Comparison of ENCODE assay signal across 21 cellular contexts in the genomic region with DNA sequence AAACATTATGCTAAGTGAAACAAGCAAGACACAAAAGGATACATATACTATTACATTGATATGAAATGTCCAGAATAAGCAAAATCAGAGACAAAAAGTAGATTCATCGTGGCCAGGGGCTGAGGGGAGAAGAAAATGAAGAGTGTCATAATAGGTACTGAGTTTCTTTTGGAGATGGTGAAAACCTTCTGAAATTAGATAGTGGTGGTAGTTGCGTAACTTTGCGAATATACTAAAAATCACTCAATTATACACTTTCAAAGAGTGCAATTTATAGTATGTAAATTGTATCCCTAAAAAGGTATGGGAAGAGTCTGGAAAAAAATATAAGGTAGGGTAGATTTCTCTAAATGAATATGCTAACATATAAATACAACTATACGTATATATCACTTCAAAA. TPM values are rescaled to one million over a fixed set of nuclear protein-coding genes. Genes with fewer than 3 reads are reported as not detected.
DNase-seq lines count a peak whose midpoint lies in the region; ATAC-seq, FAIRE-seq and TF ChIP-seq lines count a peak whose summit lies in the region.
"Had no signal": no experiment of that assay in that cellular context is flagged by ENCODE, and none has a peak within 500 bp of the region (broad histone marks: within the 10 kb centered on the region; RNA-seq: fewer than 3 reads in every experiment).

No MANE protein-coding gene starts in this region.

- H3K23ac ChIP-seq in H1 (ENCODE audit: insufficient read length) = no peak overlapping the region

- H3K27ac Mint-ChIP-seq in activated naive CD4-positive, alpha-beta T cell treated with anti-CD3 and anti-CD28 coated beads, Interleukin-2, amount 50 U/mL, for 24 hours = peak overlapping the region; percentile 7
- H3K27ac Mint-ChIP-seq in activated naive CD4-positive, alpha-beta T cell treated with anti-CD3 and anti-CD28 coated beads, Interleukin-2, amount 10 ng/mL, durations not matched to agents 7 days and 5 days = no peak overlapping the region

- H3K27ac ChIP-seq in A549 = no peak overlapping the region
- no peak overlapping the region for H3K27ac ChIP-seq in H1 (ENCODE audit: low read depth, low read length)

- no peak overlapping the region for H2AFZ ChIP-seq in H1 (ENCODE audit: low read length)

- POLR2A ChIA-PET in A549 (lab: Yijun Ruan, JAX) = no interaction called here
- POLR2A ChIA-PET in H1 (lab: Charles Lee; ENCODE audit: partially characterized antibody) = interaction anchor here (1.9 to 4.1 kb wide), 2 partner anchors 12 to 23 kb away, joined by 5 to 33 read pairs; no protein-coding TSS in a partner anchor

- CTCF ChIA-PET in activated naive CD4-positive, alpha-beta T cell treated with anti-CD3 and anti-CD28 coated beads, Interleukin-2, amount 10 ng/mL, durations not matched to agents 7 days and 5 days (lab: Charles Lee) = no interaction called here
- CTCF ChIA-PET in A549 (lab: Yijun Ruan, JAX) = interaction anchor here (0.6 kb wide), 1 partner anchor 155 kb away, joined by 3 read pairs; no protein-coding TSS in a partner anchor
- CTCF ChIA-PET in H1 (lab: Charles Lee; ENCODE audit: partially characterized antibody) = no interaction called here

- H3K4me1 ChIP-seq in A549 = no peaks in the 10 kb centered on the region
- H3K4me1 ChIP-seq in H1 (replicated peaks in 1 of 4; ENCODE audit: control insufficient read depth in 3 of 4, insufficient read depth in 4 of 4, low read length in 3 of 4) = no peaks in the 10 kb centered on the region

- no peaks in the 10 kb centered on the region for H3K23me2 ChIP-seq in H1 (ENCODE audit: low read depth, low read length)

- no peak overlapping the region for H3K9ac ChIP-seq in H1 (replicated peaks in 1 of 4; ENCODE audit: extremely low read depth in 1 of 4, low read depth in 3 of 4, low read length in 3 of 4)

- no peak overlapping the region for H2BK12ac ChIP-seq in H1 (ENCODE audit: low read depth, low read length)

- no peak overlapping the region for H4K8ac ChIP-seq in H1 (ENCODE audit: extremely low read depth, insufficient read depth, low read length)

- WGBS in A549 (ENCODE audit: missing lambda C conversion rate) = 93% methylated on average over 4 of the region's 4 CpGs
- 94 to 100% methylated on average over 1 to 4 of the region's 4 CpGs for WGBS in H1 (ENCODE audit: extremely low coverage in 1 of 2, insufficient coverage in 1 of 2, insufficient read length in 1 of 2, insufficient replicate concordance in 2 of 2, low coverage in 1 of 2, low lambda C conversion rate in 2 of 2, missing lambda C conversion rate in 1 of 2), 2 experiments

- no peaks in the 10 kb centered on the region for H3K9me3 Mint-ChIP-seq in activated naive CD4-positive, alpha-beta T cell treated with anti-CD3 and anti-CD28 coated beads, Interleukin-2, amount 50 U/mL, for 24 hours
- no peaks in the 10 kb centered on the region for H3K9me3 Mint-ChIP-seq in activated naive CD4-positive, alpha-beta T cell treated with anti-CD3 and anti-CD28 coated beads, Interleukin-2, amount 10 ng/mL, durations not matched to agents 7 days and 5 days
- H3K9me3 Mint-ChIP-seq: CD4-positive, alpha-beta memory T cell had no signal

- TF ChIP-seq RAD21 in A549 (conservative IDR thresholded peaks at IDR 0.05 in 1 of 2, IDR thresholded peaks at IDR 0.05 in 1 of 2) (no peak), Ishikawa (IDR thresholded peaks at IDR 0.05; ENCODE audit: low read depth) (no peak), H1 (IDR thresholded peaks at IDR 0.05 in 1 of 2, conservative IDR thresholded peaks at IDR 0.05 in 1 of 2; ENCODE audit: low read depth in 2 of 2, low read length in 2 of 2) (no peak)

- H3K79me1 ChIP-seq in H1 (ENCODE audit: low read depth, low read length) = no peaks in the 10 kb centered on the region

- no peak overlapping the region for H2BK5ac ChIP-seq in H1 (ENCODE audit: low read depth, low read length)

- H3K4me3 ChIP-seq in A549 (no peak overlapping the region), H1 (ENCODE audit: extremely low read depth in 1 of 4, insufficient read depth in 2 of 4, low read depth in 3 of 4, low read length in 4 of 4) (no peak overlapping the region)

- H3K36me3 Mint-ChIP-seq in activated naive CD4-positive, alpha-beta T cell treated with anti-CD3 and anti-CD28 coated beads, Interleukin-2, amount 50 U/mL, for 24 hours = peaks cover 11% of the 10 kb centered on the region
- peaks cover 45% of the 10 kb centered on the region for H3K36me3 Mint-ChIP-seq in activated naive CD4-positive, alpha-beta T cell treated with anti-CD3 and anti-CD28 coated beads, Interleukin-2, amount 10 ng/mL, durations not matched to agents 7 days and 5 days

- H3K36me3 ChIP-seq in H1 (ENCODE audit: control insufficient read depth in 2 of 4, insufficient read depth in 4 of 4, low read length in 3 of 4) = peaks cover 13 to 85% (median 51%) of the 10 kb centered on the region in 4 experiments

- H4K20me1 ChIP-seq in H1 (replicated peaks in 1 of 2; ENCODE audit: control insufficient read depth in 1 of 2, insufficient read depth in 2 of 2, low read length in 2 of 2) = peaks cover 4% of the 10 kb centered on the region in 2 experiments

- no peak for TF ChIP-seq CTCF in A549 (IDR thresholded peaks at IDR 0.05)
- TF ChIP-seq CTCF in H1 (IDR thresholded peaks at IDR 0.05; ENCODE audit: control extremely low read depth in 1 of 3, insufficient read depth in 1 of 3, low read depth in 1 of 3, low read length in 3 of 3) = no peak

- no peak overlapping the region for H3K4ac ChIP-seq in H1 (replicated peaks; ENCODE audit: insufficient read length, low read depth, low read length)

- H3K18ac ChIP-seq in H1 (ENCODE audit: extremely low read depth, low read length) = no peak overlapping the region

- peaks cover 7% of the 10 kb centered on the region for H3K4me1 Mint-ChIP-seq in activated naive CD4-positive, alpha-beta T cell treated with anti-CD3 and anti-CD28 coated beads, Interleukin-2, amount 50 U/mL, for 24 hours
- no peaks in the 10 kb centered on the region for H3K4me1 Mint-ChIP-seq in activated naive CD4-positive, alpha-beta T cell treated with anti-CD3 and anti-CD28 coated beads, Interleukin-2, amount 10 ng/mL, durations not matched to agents 7 days and 5 days

- no peak overlapping the region for H3K56ac ChIP-seq in H1 (replicated peaks; ENCODE audit: insufficient read length, low read depth, low read length)

- H3K4me3 Mint-ChIP-seq in activated naive CD4-positive, alpha-beta T cell treated with anti-CD3 and anti-CD28 coated beads, Interleukin-2, amount 50 U/mL, for 24 hours = no peak overlapping the region
- H3K4me3 Mint-ChIP-seq in activated naive CD4-positive, alpha-beta T cell treated with anti-CD3 and anti-CD28 coated beads, Interleukin-2, amount 10 ng/mL, durations not matched to agents 7 days and 5 days = no peak overlapping the region
- H3K4me3 Mint-ChIP-seq: CD4-positive, alpha-beta memory T cell had no signal

- no peak overlapping the region for H2BK15ac ChIP-seq in H1 (ENCODE audit: low read length)

- TF ChIP-seq EP300 in A549 (IDR thresholded peaks at IDR 0.05) = no peak
- TF ChIP-seq EP300 in Ishikawa (IDR thresholded peaks at IDR 0.05; ENCODE audit: borderline replicate concordance) = no peak
- TF ChIP-seq EP300 in H1 (IDR thresholded peaks at IDR 0.05; ENCODE audit: borderline replicate concordance in 1 of 2, low read depth in 2 of 2, low read length in 2 of 2) = no peak

- H3K27me3 Mint-ChIP-seq in activated naive CD4-positive, alpha-beta T cell treated with anti-CD3 and anti-CD28 coated beads, Interleukin-2, amount 50 U/mL, for 24 hours = no peaks in the 10 kb centered on the region
- H3K27me3 Mint-ChIP-seq in activated naive CD4-positive, alpha-beta T cell treated with anti-CD3 and anti-CD28 coated beads, Interleukin-2, amount 10 ng/mL, durations not matched to agents 7 days and 5 days = no peaks in the 10 kb centered on the region
- H3K27me3 Mint-ChIP-seq: CD4-positive, alpha-beta memory T cell had no signal

- no peak overlapping the region for H2BK120ac ChIP-seq in H1 (replicated peaks; ENCODE audit: low read depth, low read length)

- no peak overlapping the region for H2AK5ac ChIP-seq in H1 (ENCODE audit: low read depth, low read length)

- H3K4me2 ChIP-seq in A549 = no peak overlapping the region
- no peak overlapping the region for H3K4me2 ChIP-seq in H1 (ENCODE audit: insufficient read depth in 1 of 2, low read depth in 2 of 2, low read length in 2 of 2)

- no peak for TF ChIP-seq POLR2A in A549 (IDR thresholded peaks at IDR 0.05; ENCODE audit: low read length)
- TF ChIP-seq POLR2A in H1 (IDR thresholded peaks at IDR 0.05; ENCODE audit: control extremely low read depth in 1 of 2, low read depth in 2 of 2, low read length in 2 of 2) = no peak

- no peak overlapping the region for H4K91ac ChIP-seq in H1 (replicated peaks; ENCODE audit: insufficient read length, low read length)

- no peak overlapping the region for H2BK20ac ChIP-seq in H1 (ENCODE audit: low read length)

- no peaks in the 10 kb centered on the region for H3K27me3 ChIP-seq in H1 (replicated peaks in 1 of 4; ENCODE audit: control insufficient read depth in 3 of 4, extremely low read depth in 1 of 4, insufficient read depth in 3 of 4, low read length in 3 of 4)

- ATAC-seq in A549 (no peak), HG02970 (IDR thresholded peaks at IDR 0.05; ENCODE audit: low FRiP score, unreplicated experiment) (no peak)

- peaks cover 0 to 6% of the 10 kb centered on the region in 2 experiments; a peak in 1 of 4 replicates for H3K79me2 ChIP-seq in H1 (ENCODE audit: control insufficient read depth in 1 of 2, insufficient read depth in 2 of 2, low read length in 2 of 2)

- no peak overlapping the region for H3K14ac ChIP-seq in H1 (ENCODE audit: insufficient read length)

- FAIRE-seq in A549 (lab: Jason Lieb, UNC) = no peak
- FAIRE-seq in H1 (lab: Jason Lieb, UNC) = no peak
- FAIRE-seq in GM19239 (lab: Jason Lieb, UNC) = no peak
- FAIRE-seq: GM12891, GM18507 had no signal

- no peaks in the 10 kb centered on the region for H3K9me3 ChIP-seq in A549
- H3K9me3 ChIP-seq in H1 (ENCODE audit: insufficient read depth in 2 of 2, low read depth in 1 of 2, low read length in 1 of 2) = no peaks in the 10 kb centered on the region

- no peak overlapping the region for H4K5ac ChIP-seq in H1 (ENCODE audit: insufficient read length, low read depth, low read length)

- DNase-seq in activated naive CD4-positive, alpha-beta T cell treated with anti-CD3 and anti-CD28 coated beads, Interleukin-2, amount 10 ng/mL, durations not matched to agents 7 days and 5 days = no peak
- no peak for DNase-seq in A549 (ENCODE audit: low read depth in 1 of 2, low spot score in 1 of 2)
- DNase-seq in H1 (ENCODE audit: low read depth in 1 of 2, low spot score in 2 of 2) = no peak
- no peak for DNase-seq in amygdala (lab: John Stamatoyannopoulos, UW)
- DNase-seq in GM19239 (ENCODE audit: insufficient read length, low spot score) = no peak
- DNase-seq: 8988T; C1 segment of cervical spinal cord; Calu3; CD4-positive, alpha-beta memory T cell; COR-L47; DMS53; DMS79 treated with DMSO at 0.1 percent for 48 hours; GF-D8; GOT3; H7; HCEC 1CT had no signal

RNA-seq across cellular contexts. Expression of a gene that starts 22.2 kb away (rescaled TPM):
- 59.4 and 62.8 TPM in 2 replicates for polyA plus RNA-seq in A549 (2011; rRNA removed)
- polyA plus RNA-seq in A549 (2012; cell fraction: cytosol; rRNA removed) = 38.6 and 39.2 TPM in 2 replicates
- polyA plus RNA-seq in A549 (2012; cell fraction: nucleus; rRNA removed) = 35.2 and 40.2 TPM in 2 replicates
- polyA plus RNA-seq in A549 (2017; fragmentation: RNase III; extraction: RNeasy Plus Mini Kit Qiagen cat#74134 plus additional on column Dnase treatment) = 30.2 to 31.4 TPM (median 30.3 TPM) in 3 replicates
- polyA minus RNA-seq in A549 (2011; rRNA and poly(A)+ RNA removed) = 93.9 and 98.2 TPM in 2 replicates
- total RNA-seq in H1 (2021; fragmentation: NEBNext Ultra II Directional; extraction: Animal tissue kit (Norgen Biotek cat#: 25700)) = 46.1 and 48.4 TPM in 2 replicates
- polyA plus RNA-seq in H1 (2011; rRNA removed) = 48.3 and 50.7 TPM in 2 replicates
- polyA plus RNA-seq in H1 (2011; cell fraction: cytosol; rRNA removed) = 51.4 TPM
- 58.1 TPM for polyA plus RNA-seq in H1 (2011; cell fraction: nucleus; rRNA removed)
- polyA plus RNA-seq in H1 (2012, experiment 1 of 2) = 35.5 to 50.3 TPM (median 37.5 TPM) in 4 replicates
- polyA plus RNA-seq in H1 (2012, experiment 2 of 2) = 23.4 TPM
- 27.4 TPM for polyA plus RNA-seq in H1 (2013, experiment 1 of 2)
- polyA plus RNA-seq in H1 (2013, experiment 2 of 2) = 25.2 TPM
- 96.5 and 101 TPM in 2 replicates for polyA minus RNA-seq in H1 (2011; rRNA and poly(A)+ RNA removed)
- polyA minus RNA-seq in H1 (2011; cell fraction: cytosol; rRNA and poly(A)+ RNA removed) = 46.2 TPM
- polyA minus RNA-seq in H1 (2011; cell fraction: nucleus; rRNA and poly(A)+ RNA removed) = 103 TPM

RNA-seq across cellular contexts. Expression of a gene that starts 56.6 kb away (rescaled TPM):
- polyA plus RNA-seq in A549 (2011; rRNA removed) (54.5 and 56.2 TPM in 2 replicates), A549 (2017; fragmentation: RNase III; extraction: RNeasy Plus Mini Kit Qiagen cat#74134 plus additional on column Dnase treatment) (12.9 to 13.0 TPM (median 13.0 TPM) in 3 replicates), H1 (2011; rRNA removed) (10.8 and 13.2 TPM in 2 replicates)
- 4.4 and 5.3 TPM in 2 replicates for polyA plus RNA-seq in A549 (2012; cell fraction: cytosol; rRNA removed)
- 7.4 and 12.6 TPM in 2 replicates for polyA plus RNA-seq in A549 (2012; cell fraction: nucleus; rRNA removed)
- 69.4 and 76.3 TPM in 2 replicates for polyA minus RNA-seq in A549 (2011; rRNA and poly(A)+ RNA removed)
- total RNA-seq in H1 (2021; fragmentation: NEBNext Ultra II Directional; extraction: Animal tissue kit (Norgen Biotek cat#: 25700)) = 44.3 and 45.9 TPM in 2 replicates
- 12.4 TPM for polyA plus RNA-seq in H1 (2011; cell fraction: cytosol; rRNA removed)
- 15.8 TPM for polyA plus RNA-seq in H1 (2011; cell fraction: nucleus; rRNA removed)
- 17.1 to 21.7 TPM (median 18.2 TPM) in 4 replicates for polyA plus RNA-seq in H1 (2012, experiment 1 of 2)
- polyA plus RNA-seq in H1 (2012, experiment 2 of 2) = 0.85 TPM
- 21.7 TPM for polyA plus RNA-seq in H1 (2013, experiment 1 of 2)
- polyA plus RNA-seq in H1 (2013, experiment 2 of 2) = 24.2 TPM
- polyA minus RNA-seq in H1 (2011; rRNA and poly(A)+ RNA removed) = 109 and 132 TPM in 2 replicates
- polyA minus RNA-seq in H1 (2011; cell fraction: cytosol; rRNA and poly(A)+ RNA removed) = 25.0 TPM
- 53.5 TPM for polyA minus RNA-seq in H1 (2011; cell fraction: nucleus; rRNA and poly(A)+ RNA removed)
